In the genomic region with DNA sequence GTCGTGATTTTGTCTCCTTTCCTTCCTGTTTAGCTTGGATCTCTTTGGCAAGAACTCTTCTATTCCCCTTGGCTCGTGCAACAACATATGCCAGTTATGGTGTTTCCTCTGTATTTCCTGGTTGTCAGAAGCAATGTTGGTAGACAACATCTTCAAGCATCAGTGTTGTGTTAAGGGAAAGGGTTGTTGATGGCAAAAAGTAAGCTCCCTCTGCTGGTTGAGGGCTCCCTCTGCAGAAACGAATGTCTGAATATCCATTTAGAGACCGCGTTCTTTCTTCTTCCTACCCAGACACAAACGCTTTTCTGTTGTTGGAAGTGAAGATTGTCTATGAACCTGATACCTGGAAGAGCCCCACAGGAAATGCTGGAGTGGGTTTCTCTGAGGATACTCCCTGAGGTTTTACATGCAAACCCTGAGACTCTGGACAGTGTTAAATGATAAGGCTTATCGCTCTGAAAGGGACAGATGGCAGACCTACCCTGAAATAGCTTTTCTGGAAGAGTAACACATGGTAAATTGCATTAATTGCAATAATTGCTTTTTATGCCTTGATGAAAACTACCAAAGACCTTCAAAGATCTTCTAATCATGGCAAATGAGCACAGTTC, we compare ENCODE assay signal across 9 cellular contexts. TPM values are rescaled to one million over a fixed set of nuclear protein-coding genes. Genes with fewer than 3 reads are reported as not detected.
DNase-seq lines count a peak whose midpoint lies in the region; ATAC-seq, FAIRE-seq and TF ChIP-seq lines count a peak whose summit lies in the region.
"Had no signal": no experiment of that assay in that cellular context is flagged by ENCODE, and none has a peak within 500 bp of the region (broad histone marks: within the 10 kb centered on the region; RNA-seq: fewer than 3 reads in every experiment).

No MANE protein-coding gene starts in this region.

- H3K36me3 ChIP-seq in KMS-11 (ENCODE audit: insufficient read depth) (no peaks in the 10 kb centered on the region), WERI-Rb-1 (no peaks in the 10 kb centered on the region), upper lobe of left lung (no peaks in the 10 kb centered on the region)

- no peaks in the 10 kb centered on the region for H3K27me3 ChIP-seq in KMS-11 (ENCODE audit: insufficient read depth, low read depth)
- H3K27me3 ChIP-seq in WERI-Rb-1 (ENCODE audit: insufficient read depth, low read depth, severe bottlenecking): no peaks in the 10 kb centered on the region
- no peaks in the 10 kb centered on the region for H3K27me3 ChIP-seq in right cardiac atrium (ENCODE audit: control insufficient read depth, insufficient read depth)
- no peaks in the 10 kb centered on the region for H3K27me3 ChIP-seq in upper lobe of left lung

- TF ChIP-seq POLR2A in upper lobe of left lung (IDR thresholded peaks at IDR 0.05): no peak

- no peak overlapping the region for H2AFZ ChIP-seq in KMS-11 (ENCODE audit: low read depth)

- H3K36me3 Mint-ChIP-seq in T-cell: no peaks in the 10 kb centered on the region

- H3K4me3 ChIP-seq in KMS-11 (IDR thresholded peaks at IDR 0.05; ENCODE audit: insufficient read depth, low read depth, low read length) (no peak overlapping the region), WERI-Rb-1 (ENCODE audit: low read depth, low read length) (no peak overlapping the region), right cardiac atrium (ENCODE audit: low read length) (no peak overlapping the region), upper lobe of left lung (no peak overlapping the region)

- no peaks in the 10 kb centered on the region for H4K20me1 ChIP-seq in KMS-11 (ENCODE audit: insufficient read depth)

- no peaks in the 10 kb centered on the region for H3K4me1 ChIP-seq in KMS-11 (ENCODE audit: low read depth, poor library complexity, severe bottlenecking)
- H3K4me1 ChIP-seq in right cardiac atrium (ENCODE audit: control insufficient read depth, insufficient read depth, low read length): no peaks in the 10 kb centered on the region
- no peaks in the 10 kb centered on the region for H3K4me1 ChIP-seq in upper lobe of left lung

- no peak overlapping the region for H3K27ac Mint-ChIP-seq in T-cell

- TF ChIP-seq CTCF in D721Med (IDR thresholded peaks at IDR 0.05; ENCODE audit: insufficient read depth, missing control alignments) (peak; percentile 53), KMS-11 (conservative IDR thresholded peaks at IDR 0.05; ENCODE audit: low read depth, low read length) (peak; percentile 64), WERI-Rb-1 (IDR thresholded peaks at IDR 0.05; ENCODE audit: low read depth, low read length) (peak; percentile 74), upper lobe of left lung (IDR thresholded peaks at IDR 0.05) (peak; percentile 14 to 46 (median 26))

- H3K9me3 ChIP-seq in WERI-Rb-1 (ENCODE audit: severe bottlenecking) (no peaks in the 10 kb centered on the region), right cardiac atrium (ENCODE audit: control insufficient read depth, low read length) (no peaks in the 10 kb centered on the region), upper lobe of left lung (no peaks in the 10 kb centered on the region)

- intact Hi-C loops in right cardiac atrium (cut with DNase I): loop anchor here in 1 of 4 donors (10.0 kb wide), 1 partner anchor 640 kb away; no protein-coding TSS in a partner anchor

- H3K4me3 Mint-ChIP-seq in T-cell: no peak overlapping the region

- FAIRE-seq in D721Med (lab: Jason Lieb, UNC): peak; percentile 95

- H3K9me3 Mint-ChIP-seq in T-cell: no peaks in the 10 kb centered on the region

- no peak overlapping the region for H3K4me2 ChIP-seq in KMS-11

- peaks cover 0 to 4% (median 1%) of the 10 kb centered on the region in 3 donors for H3K4me1 Mint-ChIP-seq in T-cell

- WGBS in right cardiac atrium: 20% methylated on average over 7 of the region's 7 CpGs
- 29 to 31% methylated on average over 7 of the region's 7 CpGs for WGBS in upper lobe of left lung, 2 donors

- POLR2A ChIA-PET in T-cell (lab: Charles Lee): no interaction called here

- ATAC-seq in right cardiac atrium: peak; percentile 24 to 47
- ATAC-seq in upper lobe of left lung (ENCODE audit: low FRiP score in 2 of 2): peak in 1 of 2 donors; percentile 57
- no peak for ATAC-seq in T-cell (replicated peaks in 1 of 4)

- no peaks in the 10 kb centered on the region for H3K79me2 ChIP-seq in KMS-11 (ENCODE audit: insufficient read depth, low read depth)

- H3K27ac ChIP-seq in KMS-11: no peak overlapping the region
- no peak overlapping the region for H3K27ac ChIP-seq in WERI-Rb-1
- no peak overlapping the region for H3K27ac ChIP-seq in right cardiac atrium (ENCODE audit: low read length)
- no peak overlapping the region for H3K27ac ChIP-seq in upper lobe of left lung

- H3K9ac ChIP-seq in KMS-11: no peak overlapping the region

- CTCF ChIA-PET in T-cell (lab: Charles Lee): interaction anchor here (0.7 kb wide), 2 partner anchors 667 to 1532 kb away, joined by 3 to 4 read pairs; no protein-coding TSS in a partner anchor

- DNase-seq in D721Med (ENCODE audit: insufficient read length, low spot score) (no peak), GM19238 (ENCODE audit: insufficient read length, low spot score) (peak; percentile 13), WERI-Rb-1 (peak; percentile 8), right cardiac atrium (no peak), upper lobe of left lung (no peak), nucleus accumbens (lab: John Stamatoyannopoulos, UW) (no peak), T-cell (no peak)

- no peak for TF ChIP-seq EP300 in upper lobe of left lung (IDR thresholded peaks at IDR 0.05)

- H3K27me3 Mint-ChIP-seq in T-cell: peaks cover 19 to 25% of the 10 kb centered on the region in 2 donors

RNA-seq across cellular contexts. Expression of a gene that starts 23.6 kb away (rescaled TPM):
- under 1 TPM in 3 of 4 donors, not detected in 1; 0.20 to 0.38 (median 0.26) TPM for total RNA-seq in right cardiac atrium
- polyA plus RNA-seq in right cardiac atrium: 0.09 TPM
- under 1 TPM in 1 of 6 donors, not detected in 5; 0.15 TPM for total RNA-seq in upper lobe of left lung
- total RNA-seq in T-cell: not detected
- total RNA-seq: T-helper 1 cell treated with Interleukin-12 subunit alpha and Interleukin-12 subunit beta and Interleukin-4 antibody, amounts not matched to agents 30 ng/mL and 1 ng/mL, for 36 hours had no signal

Comparison
In these comparisons a context has a peak if more than half of its experiments do, and no peak if none do; other contexts are left out.
1. DNase-seq: peak in GM19238 (single experiment) and WERI-Rb-1 (single experiment); none in D721Med (single experiment), right cardiac atrium (0 of 3), upper lobe of left lung (0 of 2), nucleus accumbens (0 of 56) and T-cell (0 of 34).
2. ATAC-seq: peak in right cardiac atrium (2 of 2); none in T-cell (0 of 4).
3. Peak in every context shown above with its lines, with median percentiles within 50 percentile points of each other: CTCF ChIP-seq.